Comparison of ENCODE assay signal across 22 cellular contexts in the genomic region with DNA sequence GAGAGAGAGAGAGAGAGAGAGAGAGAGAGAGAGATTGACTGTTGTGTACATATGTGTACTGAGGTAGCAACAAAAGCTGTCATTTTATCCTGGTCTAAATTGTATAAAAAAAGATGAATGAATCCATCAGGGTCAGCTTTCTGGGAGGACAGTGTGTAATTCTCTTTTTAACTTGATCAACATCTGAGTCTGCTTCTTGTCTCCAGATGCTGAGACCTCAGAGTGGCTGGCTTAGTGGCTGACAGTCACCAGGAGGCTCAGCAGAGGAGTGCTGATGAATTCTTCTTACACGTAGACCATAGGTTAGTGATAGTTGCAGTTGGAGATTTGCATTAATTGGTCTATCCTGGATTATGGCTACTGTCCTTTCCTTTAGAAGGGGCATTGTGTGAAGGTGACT. TPM values are rescaled to one million over a fixed set of nuclear protein-coding genes. Genes with fewer than 3 reads are reported as not detected.
"Had no signal": no experiment of that assay in that cellular context is flagged by ENCODE, and none has a peak within 500 bp of the region (broad histone marks: within the 10 kb centered on the region; RNA-seq: fewer than 3 reads in every experiment).

No MANE protein-coding gene starts in this region.

- DNase-seq: effector CD4-positive, alpha-beta T cell; foreskin melanocyte; head of caudate nucleus; kidney; left cardiac atrium; left ventricle myocardium superior; mesenchymal stem cell; naive thymus-derived CD4-positive, alpha-beta T cell; nephron progenitor cell; psoas muscle; retina; right lobe of liver; stimulated activated CD4-positive, alpha-beta T cell treated with anti-CD3 and anti-CD28 coated beads, Interleukin-1b, Interleukin-23, amount 100 ng/mL, for 48 hours; stimulated activated CD4-positive, alpha-beta T cell treated with anti-CD3 and anti-CD28 coated beads, Interleukin-4, amount 100 ng/mL, for 24 hours; stimulated activated naive CD8-positive, alpha-beta T cell treated with anti-CD3 and anti-CD28 coated beads, Interleukin-15, amount 100 ng/mL, for 72 hours; transverse colon had no signal

- ATAC-seq: left cardiac atrium; left ventricle myocardium superior; naive thymus-derived CD4-positive, alpha-beta T cell; psoas muscle; right lobe of liver; stimulated activated memory B cell treated with anti-CD40 and anti-IgM and Interleukin-4, amounts not matched to agents 10 μg/mL and 1 μg/mL and 100 μg/mL, for 72 hours; stimulated activated naive CD8-positive, alpha-beta T cell treated with anti-CD3 and anti-CD28 coated beads, Interleukin-15, amount 100 ng/mL, for 72 hours had no signal

- H3K4me3 ChIP-seq: coronary artery, hepatocyte, lung, psoas muscle, right lobe of liver, thoracic aorta, transverse colon had no signal

- H3K4me1 Mint-ChIP-seq: naive thymus-derived CD4-positive, alpha-beta T cell; stimulated activated memory B cell treated with anti-CD40 and anti-IgM and Interleukin-4, amounts not matched to agents 10 μg/mL and 1 μg/mL and 100 μg/mL, for 72 hours; stimulated activated naive CD8-positive, alpha-beta T cell treated with anti-CD3 and anti-CD28 coated beads, Interleukin-15, amount 100 ng/mL, for 72 hours had no signal

- H3K9me3 ChIP-seq: neutrophil, psoas muscle, right lobe of liver, thoracic aorta, transverse colon had no signal

- H3K79me2 ChIP-seq: hepatocyte had no signal

- H2AFZ ChIP-seq: hepatocyte had no signal

- H3K36me3 Mint-ChIP-seq: naive thymus-derived CD4-positive, alpha-beta T cell; stimulated activated memory B cell treated with anti-CD40 and anti-IgM and Interleukin-4, amounts not matched to agents 10 μg/mL and 1 μg/mL and 100 μg/mL, for 72 hours had no signal

- H3K27ac ChIP-seq: coronary artery, hepatocyte, neutrophil, psoas muscle, right lobe of liver, transverse colon had no signal

- H3K27me3 ChIP-seq: right lobe of liver had no signal

- H3K4me1 ChIP-seq: right lobe of liver, transverse colon had no signal

- H3K4me2 ChIP-seq: hepatocyte had no signal

- H3K27ac Mint-ChIP-seq: naive thymus-derived CD4-positive, alpha-beta T cell; stimulated activated memory B cell treated with anti-CD40 and anti-IgM and Interleukin-4, amounts not matched to agents 10 μg/mL and 1 μg/mL and 100 μg/mL, for 72 hours; stimulated activated naive CD8-positive, alpha-beta T cell treated with anti-CD3 and anti-CD28 coated beads, Interleukin-15, amount 100 ng/mL, for 72 hours had no signal

- H3K36me3 ChIP-seq: neutrophil, right lobe of liver, thoracic aorta, transverse colon had no signal

- H3K9me3 Mint-ChIP-seq: naive thymus-derived CD4-positive, alpha-beta T cell; nephron progenitor cell; stimulated activated memory B cell treated with anti-CD40 and anti-IgM and Interleukin-4, amounts not matched to agents 10 μg/mL and 1 μg/mL and 100 μg/mL, for 72 hours; stimulated activated naive CD8-positive, alpha-beta T cell treated with anti-CD3 and anti-CD28 coated beads, Interleukin-15, amount 100 ng/mL, for 72 hours had no signal

- H3K4me3 Mint-ChIP-seq: naive thymus-derived CD4-positive, alpha-beta T cell; nephron progenitor cell; stimulated activated memory B cell treated with anti-CD40 and anti-IgM and Interleukin-4, amounts not matched to agents 10 μg/mL and 1 μg/mL and 100 μg/mL, for 72 hours; stimulated activated naive CD8-positive, alpha-beta T cell treated with anti-CD3 and anti-CD28 coated beads, Interleukin-15, amount 100 ng/mL, for 72 hours had no signal

RNA-seq across cellular contexts. Expression of a gene that starts 28.5 kb away (rescaled TPM):
- polyA plus RNA-seq: naive thymus-derived CD4-positive, alpha-beta T cell had no signal
